Comparison of ENCODE assay signal across 9 cellular contexts in genomic region chr10:89516149-89516832, GRCh38. TPM values are rescaled to one million over a fixed set of nuclear protein-coding genes. Genes with fewer than 3 reads are reported as not detected.
DNase-seq lines count a peak whose midpoint lies in the region; ATAC-seq and TF ChIP-seq lines count a peak whose summit lies in the region.
"Had no signal": no experiment of that assay in that cellular context is flagged by ENCODE, and none has a peak within 500 bp of the region (broad histone marks: within the 10 kb centered on the region; RNA-seq: fewer than 3 reads in every experiment).

No MANE protein-coding gene starts in this region.

- no peak for TF ChIP-seq POLR2A in stomach (IDR thresholded peaks at IDR 0.05)

- peaks cover 0 to 28% (median 8%) of the 10 kb centered on the region in 4 donors for H3K4me1 ChIP-seq in stomach

- 41 to 55% (median 48%) methylated on average over 7 of the region's 7 CpGs for WGBS in stomach, 5 donors

- no peaks in the 10 kb centered on the region for H3K9me3 ChIP-seq in stomach

- ATAC-seq in GM21717 (IDR thresholded peaks at IDR 0.05; ENCODE audit: unreplicated experiment) (no peak), HG02870 (IDR thresholded peaks at IDR 0.05; ENCODE audit: unreplicated experiment) (no peak)
- ATAC-seq: naive thymus-derived CD4-positive, alpha-beta T cell had no signal

- H3K4me3 ChIP-seq in HFF-Myc (replicated peaks; ENCODE audit: low read depth, low read length) (no peak overlapping the region), stomach (no peak overlapping the region)

- TF ChIP-seq CTCF in HFF-Myc (IDR thresholded peaks at IDR 0.05; ENCODE audit: low read depth, low read length, missing control alignments), result no peak
- TF ChIP-seq CTCF in stomach (IDR thresholded peaks at IDR 0.05), result no peak

- peak overlapping the region in 4 of 5 donors; percentile 35 to 69 (median 63) for H3K27ac ChIP-seq in stomach

- no peaks in the 10 kb centered on the region for H3K27me3 ChIP-seq in stomach

- H3K36me3 ChIP-seq in stomach, result no peaks in the 10 kb centered on the region

- DNase-seq in HFF-Myc (ENCODE audit: extremely low read depth, low read depth) (peak; percentile 58), astrocyte of the hippocampus (ENCODE audit: low read depth, low spot score) (peak; percentile 96), iPS-NIHi11 (ENCODE audit: low spot score) (peak; percentile 62), stomach (no peak), occipital lobe (lab: John Stamatoyannopoulos, UW) (no peak)
- no peak for DNase-seq in activated CD4-positive, alpha-beta T cell treated with anti-CD3 and anti-CD28 coated beads, Interleukin-2, amount 50 U/mL, for 4 hours
- DNase-seq: naive thymus-derived CD4-positive, alpha-beta T cell had no signal

- no peak for TF ChIP-seq EP300 in stomach (IDR thresholded peaks at IDR 0.05)

- intact Hi-C loops in stomach (cut with DNase I; ENCODE audit: low total_unique reads), result no loop called here

RNA-seq across cellular contexts. Expression of gene SLC16A12, which starts 19.1 kb away (rescaled TPM):
- 1 to 10 TPM in 3 of 5 donors, not detected in 2; 1.4 to 9.7 (median 3.1) TPM for total RNA-seq in stomach
- polyA plus RNA-seq in stomach, result under 1 TPM; 0.06 to 0.18 (median 0.15) TPM
- total RNA-seq in occipital lobe, result 4.1 TPM
- total RNA-seq: naive thymus-derived CD4-positive, alpha-beta T cell had no signal
- polyA plus RNA-seq: naive thymus-derived CD4-positive, alpha-beta T cell had no signal

Comparison
In these comparisons a context has a peak if more than half of its experiments do, and no peak if none do; other contexts are left out.
1. DNase-seq: peak in HFF-Myc (single experiment), astrocyte of the hippocampus (single experiment) and iPS-NIHi11 (single experiment); none in stomach (single experiment), activated CD4-positive, alpha-beta T cell treated with anti-CD3 and anti-CD28 coated beads, Interleukin-2, amount 50 U/mL, for 4 hours (0 of 2) and occipital lobe (single experiment).